ENCODE assay signal across 8 cellular contexts in the genomic region with DNA sequence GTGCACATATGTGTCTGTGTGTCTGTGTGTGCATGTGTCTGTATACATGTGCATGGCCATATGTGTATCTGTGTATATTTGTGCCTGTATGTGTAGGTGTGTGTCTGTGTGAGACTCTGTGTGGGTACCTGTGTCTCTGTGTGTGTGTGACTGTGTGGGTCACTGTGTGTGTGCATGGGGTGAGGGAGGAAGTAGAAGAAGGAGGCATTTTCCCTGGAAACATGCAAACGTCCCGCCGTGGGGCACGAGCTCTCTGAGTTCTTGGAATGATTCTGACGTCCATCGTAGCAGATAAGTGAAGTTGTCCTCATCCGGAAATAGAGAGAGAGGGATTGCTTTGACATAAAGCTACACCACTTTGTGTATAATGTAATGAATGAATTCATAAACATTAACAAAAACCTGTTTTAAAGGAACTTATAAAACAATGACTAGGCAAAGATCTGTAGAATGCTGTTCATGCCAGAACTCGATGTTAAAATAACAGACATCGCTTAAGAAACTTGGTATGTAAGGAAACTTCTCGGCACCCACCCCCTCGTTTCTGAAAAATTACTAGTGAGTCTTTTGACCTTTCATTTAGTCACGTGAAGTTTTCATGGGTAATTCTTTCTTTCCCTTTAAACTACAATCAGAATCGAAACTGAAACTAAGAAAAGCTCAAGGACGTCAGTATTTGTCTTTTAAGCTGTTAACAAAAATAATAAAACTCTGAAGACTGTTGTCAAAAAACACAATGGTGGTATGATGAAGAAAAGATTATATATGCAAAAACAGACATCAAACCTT. TPM values are rescaled to one million over a fixed set of nuclear protein-coding genes. Genes with fewer than 3 reads are reported as not detected.
A peak's percentile ranks its signal among the peaks of the same experiment; 100 is the strongest.
DNase-seq lines count a peak whose midpoint lies in the region; ATAC-seq and TF ChIP-seq lines count a peak whose summit lies in the region.

No MANE protein-coding gene starts in this region.

- no peak overlapping the region for H3K9ac ChIP-seq in OCI-LY1 (ENCODE audit: low read length)

- TF ChIP-seq CTCF in OCI-LY1 (IDR thresholded peaks at IDR 0.05; ENCODE audit: low read length) (no peak), body of pancreas (IDR thresholded peaks at IDR 0.05) (no peak), WERI-Rb-1 (IDR thresholded peaks at IDR 0.05; ENCODE audit: low read depth, low read length) (no peak)

- peak overlapping the region; percentile 63 for H3K4me2 ChIP-seq in OCI-LY1 (ENCODE audit: low read length)

- H3K9me3 ChIP-seq in OCI-LY1 (ENCODE audit: low read length) (no peaks in the 10 kb centered on the region), body of pancreas (no peaks in the 10 kb centered on the region), WERI-Rb-1 (ENCODE audit: severe bottlenecking) (no peaks in the 10 kb centered on the region)

- 10 to 14% methylated on average over 14 of the region's 14 CpGs for WGBS in body of pancreas, 2 donors

- DNase-seq in NCI-H2196 (lab: John Stamatoyannopoulos, UW; ENCODE audit: unreplicated experiment) (peak; percentile 7), NCI-H2196 treated with DMSO at 0.1 percent for 48 hours (lab: John Stamatoyannopoulos, UW; ENCODE audit: unreplicated experiment) (no peak), body of pancreas (peak in 2 of 4 donors; percentile 21 to 27), left kidney (ENCODE audit: low read depth, low spot score) (peak; percentile 53), WERI-Rb-1 (no peak)
- DNase-seq in stimulated activated naive CD4-positive, alpha-beta T cell treated with Interleukin-2 at 50 U/mL for 16 hours (lab: John Stamatoyannopoulos, UW): peak; percentile 57

- peak; percentile 46 for ATAC-seq in body of pancreas
- ATAC-seq in HG03025 (IDR thresholded peaks at IDR 0.05; ENCODE audit: low FRiP score, unreplicated experiment): no peak

- intact Hi-C loops in body of pancreas (cut with DNase I): no loop called here

- H3K36me3 ChIP-seq in OCI-LY1 (ENCODE audit: insufficient read depth, low read length) (no peaks in the 10 kb centered on the region; the same call in 1 of the 2 replicates), body of pancreas (replicated peaks in 1 of 2; ENCODE audit: insufficient read depth in 1 of 2, low read depth in 2 of 2) (no peaks in the 10 kb centered on the region), WERI-Rb-1 (no peaks in the 10 kb centered on the region)

- H2AFZ ChIP-seq in OCI-LY1 (ENCODE audit: low read length): peak overlapping the region; percentile 95

- no peaks in the 10 kb centered on the region for H3K79me2 ChIP-seq in OCI-LY1 (ENCODE audit: insufficient read depth, low read length)

- no peaks in the 10 kb centered on the region for H3F3A ChIP-seq in OCI-LY1 (ENCODE audit: insufficient read depth, low read length)

- peak in 1 of 3 donors; percentile 14 for TF ChIP-seq POLR2A in body of pancreas (IDR thresholded peaks at IDR 0.05)

- H3K4me3 ChIP-seq in OCI-LY1 (ENCODE audit: low read depth, low read length, poor library complexity, severe bottlenecking): peak overlapping the region; percentile 45
- no peak overlapping the region for H3K4me3 ChIP-seq in body of pancreas
- no peak overlapping the region for H3K4me3 ChIP-seq in WERI-Rb-1 (ENCODE audit: low read depth, low read length)

- no peaks in the 10 kb centered on the region for H3K9me2 ChIP-seq in OCI-LY1 (ENCODE audit: low read depth, low read length)

- H3K4me1 ChIP-seq in OCI-LY1 (ENCODE audit: insufficient read depth, low read length, severe bottlenecking) (peaks cover 14% of the 10 kb centered on the region), body of pancreas (peaks cover 8% of the 10 kb centered on the region)

- H3K27me3 ChIP-seq in OCI-LY1 (ENCODE audit: insufficient read depth, low read length): no peaks in the 10 kb centered on the region
- H3K27me3 ChIP-seq in body of pancreas: no peaks in the 10 kb centered on the region
- no peaks in the 10 kb centered on the region for H3K27me3 ChIP-seq in WERI-Rb-1 (ENCODE audit: insufficient read depth, low read depth, severe bottlenecking)

- no peak overlapping the region for H3K27ac ChIP-seq in OCI-LY1 (ENCODE audit: low read depth, low read length, poor library complexity, severe bottlenecking)
- peak overlapping the region in 3 of 4 donors; percentile 9 to 64 (median 20) for H3K27ac ChIP-seq in body of pancreas
- no peak overlapping the region for H3K27ac ChIP-seq in WERI-Rb-1

- H4K20me1 ChIP-seq in OCI-LY1 (ENCODE audit: insufficient read depth, low read length): no peaks in the 10 kb centered on the region

RNA-seq across cellular contexts. Expression of a gene that starts 43.6 kb away (rescaled TPM):
- 100 to 1,000 TPM in 1 of 2 donors, 10 to 100 TPM in 1; 92.1 to 294 TPM for total RNA-seq in body of pancreas

Comparison
In these comparisons a context has a peak if more than half of its experiments do, and no peak if none do; other contexts are left out.
1. DNase-seq: peak in NCI-H2196 (single experiment), left kidney (single experiment) and stimulated activated naive CD4-positive, alpha-beta T cell treated with Interleukin-2 at 50 U/mL for 16 hours (single experiment); none in NCI-H2196 treated with DMSO at 0.1 percent for 48 hours (single experiment) and WERI-Rb-1 (single experiment).
2. H3K27ac ChIP-seq: peak in body of pancreas (3 of 4); none in OCI-LY1 (single experiment) and WERI-Rb-1 (single experiment).